ENCODE assay signal across 23 cellular contexts in the genomic region with DNA sequence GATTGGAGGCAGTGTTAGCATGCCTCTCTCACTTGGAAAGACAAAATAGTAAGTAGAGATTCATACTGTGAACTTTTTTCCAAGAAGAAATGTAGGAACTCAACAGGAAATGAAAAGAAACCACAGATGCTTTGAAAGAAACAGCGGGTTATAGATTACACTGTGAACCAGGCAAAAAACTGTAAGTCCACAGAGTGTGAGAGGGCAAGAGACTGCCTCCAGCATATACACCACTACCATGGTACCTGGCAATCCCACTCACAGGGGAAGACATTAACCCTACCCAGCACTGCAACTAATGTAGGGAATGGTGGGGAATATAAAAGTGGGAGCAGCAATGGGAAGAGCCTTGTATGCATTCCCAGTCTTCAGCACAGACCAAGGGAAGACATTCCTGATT.
DNase-seq lines count a peak whose midpoint lies in the region; ATAC-seq, FAIRE-seq and TF ChIP-seq lines count a peak whose summit lies in the region.
"Had no signal": no experiment of that assay in that cellular context is flagged by ENCODE, and none has a peak within 500 bp of the region (broad histone marks: within the 10 kb centered on the region; RNA-seq: fewer than 3 reads in every experiment).

No MANE protein-coding gene starts in this region.

- H3K4me2 ChIP-seq in astrocyte (ENCODE audit: low read length) = no peak overlapping the region
- no peak overlapping the region for H3K4me2 ChIP-seq in mesenchymal stem cell (ENCODE audit: low read length, poor library complexity, severe bottlenecking)
- H3K4me2 ChIP-seq: A549 had no signal

- WGBS in mesenchymal stem cell = 88% methylated on average over 1 of the region's 1 CpG

- H3K36me3 Mint-ChIP-seq in astrocyte (ENCODE audit: low read depth, unreplicated experiment) = no peaks in the 10 kb centered on the region
- H3K36me3 Mint-ChIP-seq: T-cell had no signal

- peak overlapping the region; percentile 3 for H3K27ac Mint-ChIP-seq in astrocyte (ENCODE audit: unreplicated experiment)
- H3K27ac Mint-ChIP-seq: B cell; CD4-positive, alpha-beta T cell; T-cell had no signal

- peaks cover 4% of the 10 kb centered on the region for H3K9me3 Mint-ChIP-seq in astrocyte (ENCODE audit: unreplicated experiment)

- peaks cover 15% of the 10 kb centered on the region for H3K4me1 Mint-ChIP-seq in astrocyte (ENCODE audit: low read depth, unreplicated experiment)
- H3K4me1 Mint-ChIP-seq: B cell, T-cell had no signal

- H2AK5ac ChIP-seq in mesenchymal stem cell (ENCODE audit: low read length, severe bottlenecking) = peak overlapping the region; percentile 78

- H3K4me1 ChIP-seq in astrocyte (ENCODE audit: insufficient read depth, low read length) (no peaks in the 10 kb centered on the region), mesenchymal stem cell (ENCODE audit: control insufficient read depth, insufficient read depth, low read depth, low read length) (peaks cover 4% of the 10 kb centered on the region)

- H3K27me3 Mint-ChIP-seq in astrocyte (ENCODE audit: low read depth, unreplicated experiment) = no peaks in the 10 kb centered on the region
- H3K27me3 Mint-ChIP-seq: B cell had no signal

- no peak overlapping the region for H3K4ac ChIP-seq in mesenchymal stem cell (ENCODE audit: low read depth in 1 of 2, low read length in 2 of 2)

- no peak for FAIRE-seq in astrocyte (lab: Jason Lieb, UNC)
- FAIRE-seq: A549, GM12892, H1, RCC 7860 had no signal

- no peaks in the 10 kb centered on the region for H4K20me1 ChIP-seq in astrocyte (ENCODE audit: insufficient read depth, low read length)

- no peak overlapping the region for H4K91ac ChIP-seq in mesenchymal stem cell (ENCODE audit: low read length)

- H3K14ac ChIP-seq in mesenchymal stem cell (ENCODE audit: low read length in 2 of 2) = no peak overlapping the region

- DNase-seq in astrocyte (ENCODE audit: low read depth) = no peak
- DNase-seq in mesenchymal stem cell = no peak
- no peak for DNase-seq in NCI-H748 (lab: John Stamatoyannopoulos, UW; ENCODE audit: unreplicated experiment)
- DNase-seq in cerebellar cortex (ENCODE audit: low spot score) = no peak
- DNase-seq in stimulated activated CD4-positive, alpha-beta T cell treated with anti-CD3 and anti-CD28 coated beads, Interleukin-12 subunit alpha, Interleukin-12 subunit beta, amount 100 ng/mL, for 4 hours = no peak
- DNase-seq: CD4-positive, alpha-beta T cell; COR-L47; DMS 273 treated with DMSO at 0.1 percent for 48 hours; NCI-H1092; NCI-H1436; NCI-H1930; NCI-H510A; NCI-H748 treated with DMSO at 0.1 percent for 48 hours; T-cell had no signal

- H2BK12ac ChIP-seq in mesenchymal stem cell (ENCODE audit: low read length in 2 of 2) = no peak overlapping the region

- no peak overlapping the region for H2BK15ac ChIP-seq in mesenchymal stem cell (ENCODE audit: low read depth, poor library complexity, severe bottlenecking)

- no peaks in the 10 kb centered on the region for H3K36me3 ChIP-seq in astrocyte (ENCODE audit: insufficient read depth, low read length)
- H3K36me3 ChIP-seq in mesenchymal stem cell (ENCODE audit: control insufficient read depth in 1 of 2, insufficient read depth in 2 of 2, low read depth in 1 of 2, low read length in 2 of 2) = no peaks in the 10 kb centered on the region
- H3K36me3 ChIP-seq: SJCRH30 had no signal

- no peak overlapping the region for H4K8ac ChIP-seq in mesenchymal stem cell (ENCODE audit: low read length)

- no peak for TF ChIP-seq CTCF in astrocyte (IDR thresholded peaks at IDR 0.05; ENCODE audit: insufficient read depth, low read depth, low read length)

- peak; percentile 25 for ATAC-seq in GM19324 (IDR thresholded peaks at IDR 0.05; ENCODE audit: low FRiP score, unreplicated experiment)
- ATAC-seq in GM19395 (IDR thresholded peaks at IDR 0.05; ENCODE audit: unreplicated experiment) = no peak
- ATAC-seq: A549, HCT116, T-cell had no signal

- H3K4me3 ChIP-seq in astrocyte (ENCODE audit: insufficient read depth, low read depth, low read length) = no peak overlapping the region
- no peak overlapping the region for H3K4me3 ChIP-seq in mesenchymal stem cell (ENCODE audit: insufficient read depth in 1 of 2, low read depth in 1 of 2, low read length in 2 of 2)
- H3K4me3 ChIP-seq: A549, SJCRH30 had no signal

- no peaks in the 10 kb centered on the region for H3K79me1 ChIP-seq in mesenchymal stem cell (replicated peaks; ENCODE audit: low read length, poor library complexity, severe bottlenecking)

- H3K27ac ChIP-seq in astrocyte (ENCODE audit: low read depth, low read length) (no peak overlapping the region), mesenchymal stem cell (ENCODE audit: low read length, poor library complexity, severe bottlenecking) (peak overlapping the region; percentile 88)
- H3K27ac ChIP-seq: A549, SJCRH30 had no signal

- no peak overlapping the region for H2BK120ac ChIP-seq in mesenchymal stem cell (ENCODE audit: low read depth, low read length)

- no peak overlapping the region for H2AFZ ChIP-seq in astrocyte (ENCODE audit: low read depth, low read length)
- no peak overlapping the region for H2AFZ ChIP-seq in mesenchymal stem cell (ENCODE audit: low read depth, low read length)

- no peaks in the 10 kb centered on the region for H3K79me2 ChIP-seq in astrocyte (ENCODE audit: insufficient read depth, low read length)

- no peaks in the 10 kb centered on the region for H3K27me3 ChIP-seq in astrocyte (ENCODE audit: insufficient read depth, low read length)
- H3K27me3 ChIP-seq in mesenchymal stem cell (ENCODE audit: control insufficient read depth in 1 of 2, insufficient read depth in 1 of 2, low read length in 2 of 2) = no peaks in the 10 kb centered on the region
- H3K27me3 ChIP-seq: SJCRH30 had no signal

- H3K9me3 ChIP-seq in astrocyte (ENCODE audit: insufficient read depth, low read depth, low read length) (no peaks in the 10 kb centered on the region), mesenchymal stem cell (ENCODE audit: control insufficient read depth, low read length) (peaks cover 23% of the 10 kb centered on the region)
- H3K9me3 ChIP-seq: A549 had no signal

- H3K23ac ChIP-seq in mesenchymal stem cell (ENCODE audit: low read length in 2 of 2) = no peak overlapping the region

- no peak overlapping the region for H3K18ac ChIP-seq in mesenchymal stem cell (ENCODE audit: low read depth in 1 of 2, low read length in 2 of 2)

- H3K4me3 Mint-ChIP-seq in astrocyte (ENCODE audit: unreplicated experiment) = no peak overlapping the region
- H3K4me3 Mint-ChIP-seq: B cell; CD4-positive, alpha-beta T cell; T-cell had no signal

- peak overlapping the region; percentile 54 for H2BK5ac ChIP-seq in mesenchymal stem cell (ENCODE audit: low read depth, low read length, poor library complexity, severe bottlenecking)

- H3K9ac ChIP-seq in astrocyte (ENCODE audit: low read length) (no peak overlapping the region), mesenchymal stem cell (ENCODE audit: low read length) (no peak overlapping the region)
